In genomic region chr2:219249203-219249980, GRCh38 we compare ENCODE assay signal across 8 cellular contexts. TPM values are rescaled to one million over a fixed set of nuclear protein-coding genes. Genes with fewer than 3 reads are reported as not detected.
DNase-seq lines count a peak whose midpoint lies in the region; ATAC-seq, FAIRE-seq and TF ChIP-seq lines count a peak whose summit lies in the region.

No MANE protein-coding gene starts in this region.

- H3K4me3 ChIP-seq in AG04450 (ENCODE audit: low read depth, low read length), result no peak overlapping the region
- H3K4me3 ChIP-seq in fibroblast of the aortic adventitia (ENCODE audit: low read depth, low read length), result peak overlapping the region; percentile 7

- ATAC-seq in HG03108 (IDR thresholded peaks at IDR 0.05; ENCODE audit: unreplicated experiment), result peak; percentile 44

- CTCF ChIA-PET in AG04450 (lab: Charles Lee), result interaction anchor here (1.0 to 3.5 kb wide), 6 partner anchors 25 to 78 kb away, joined by 3 to 24 read pairs (median 10); partner anchors contain the start of gene DNAJB2

- POLR2A ChIA-PET in AG04450 (lab: Yijun Ruan, JAX), result interaction anchor here (0.6 to 1.6 kb wide), 6 partner anchors 30 to 177 kb away, joined by 3 to 9 read pairs (median 4); partner anchors contain the start of genes ABCB6 and DNAJB2

- H3K27me3 Mint-ChIP-seq in nephron progenitor cell (ENCODE audit: low read depth, poor library complexity), result peaks cover 43% of the 10 kb centered on the region

- peak overlapping the region; percentile 90 for H3K27ac ChIP-seq in AG04450 (ENCODE audit: low read depth, low read length)

- H3K36me3 Mint-ChIP-seq in nephron progenitor cell (ENCODE audit: low read depth), result peaks cover 8% of the 10 kb centered on the region

- H3K27ac Mint-ChIP-seq in nephron progenitor cell, result peak overlapping the region; percentile 84

- H3K9me3 ChIP-seq in AG04450 (ENCODE audit: control insufficient read depth, insufficient read depth, low read length), result no peaks in the 10 kb centered on the region; the same call in 1 of the 2 replicates

- no peaks in the 10 kb centered on the region for H3K9me3 Mint-ChIP-seq in nephron progenitor cell

- FAIRE-seq in GM18507 (lab: Jason Lieb, UNC), result peak; percentile 82

- H3K27me3 ChIP-seq in AG04450 (ENCODE audit: control insufficient read depth, insufficient read depth, low read length), result peaks cover 4% of the 10 kb centered on the region

- H3K4me1 Mint-ChIP-seq in nephron progenitor cell, result peaks cover 56% of the 10 kb centered on the region

- no peak overlapping the region for H3K4me3 Mint-ChIP-seq in nephron progenitor cell

- DNase-seq in AG04450 (ENCODE audit: low read depth, low spot score) (peak; percentile 39), GM18507 (ENCODE audit: extremely low spot score, insufficient read length, low read depth) (no peak), NCI-H526 (lab: John Stamatoyannopoulos, UW) (peak; percentile 95), activated T-helper 1 cell treated with Interleukin-2 at 50 U/mL for 16 hours (ENCODE audit: low read depth) (peak; percentile 27), fibroblast of the aortic adventitia (ENCODE audit: low read depth) (peak; percentile 91), nephron progenitor cell (peak; percentile 16), 8988T (no peak)

- TF ChIP-seq CTCF in AG04450 (IDR thresholded peaks at IDR 0.05; ENCODE audit: low read depth, low read length), result no peak
- no peak for TF ChIP-seq CTCF in fibroblast of the aortic adventitia (IDR thresholded peaks at IDR 0.05; ENCODE audit: insufficient read depth, low read length)
- no peak for TF ChIP-seq CTCF in nephron progenitor cell (IDR thresholded peaks at IDR 0.05)

RNA-seq across cellular contexts. Expression of gene TUBA4B, which starts 3.7 kb away (rescaled TPM):
- not detected in 2 replicates for polyA plus RNA-seq in AG04450 (2011; rRNA removed)
- not detected in 2 replicates for polyA minus RNA-seq in AG04450 (2011; rRNA and poly(A)+ RNA removed)
- total RNA-seq in fibroblast of the aortic adventitia (ENCODE audit: low replicate concordance), result not detected in 2 replicates

RNA-seq across cellular contexts. Expression of gene STK16, which starts 4.1 kb away (rescaled TPM):
- 33.9 and 36.6 TPM in 2 replicates for polyA plus RNA-seq in AG04450 (2011; rRNA removed)
- polyA minus RNA-seq in AG04450 (2011; rRNA and poly(A)+ RNA removed), result 33.2 and 51.3 TPM in 2 replicates
- 16.7 and 40.2 TPM in 2 replicates for total RNA-seq in fibroblast of the aortic adventitia (ENCODE audit: low replicate concordance)

RNA-seq across cellular contexts. Expression of gene GLB1L, which starts 4.1 kb away (rescaled TPM):
- 8.8 and 9.6 TPM in 2 replicates for polyA plus RNA-seq in AG04450 (2011; rRNA removed)
- polyA minus RNA-seq in AG04450 (2011; rRNA and poly(A)+ RNA removed), result 6.2 and 7.4 TPM in 2 replicates
- 10.5 and 15.9 TPM in 2 replicates for total RNA-seq in fibroblast of the aortic adventitia (ENCODE audit: low replicate concordance)

RNA-seq across cellular contexts. Expression of gene TUBA4A, which starts 4.3 kb away (rescaled TPM):
- 22.4 and 22.6 TPM in 2 replicates for polyA plus RNA-seq in AG04450 (2011; rRNA removed)
- 8.5 and 9.5 TPM in 2 replicates for polyA minus RNA-seq in AG04450 (2011; rRNA and poly(A)+ RNA removed)
- total RNA-seq in fibroblast of the aortic adventitia (ENCODE audit: low replicate concordance), result 9.7 and 25.6 TPM in 2 replicates

RNA-seq across cellular contexts. Expression of gene ANKZF1, which starts 19.8 kb away (rescaled TPM):
- 20.3 and 22.0 TPM in 2 replicates for polyA plus RNA-seq in AG04450 (2011; rRNA removed)
- 18.2 and 21.1 TPM in 2 replicates for polyA minus RNA-seq in AG04450 (2011; rRNA and poly(A)+ RNA removed)
- 23.7 and 64.5 TPM in 2 replicates for total RNA-seq in fibroblast of the aortic adventitia (ENCODE audit: low replicate concordance)

Comparison
In these comparisons a context has a peak if more than half of its experiments do, and no peak if none do; other contexts are left out.
1. DNase-seq: peak in AG04450 (single experiment), NCI-H526 (2 of 2), activated T-helper 1 cell treated with Interleukin-2 at 50 U/mL for 16 hours (single experiment), fibroblast of the aortic adventitia (single experiment) and nephron progenitor cell (single experiment); none in GM18507 (single experiment) and 8988T (single experiment).